15 cellular contexts compared by ENCODE assay signal in the genomic region with DNA sequence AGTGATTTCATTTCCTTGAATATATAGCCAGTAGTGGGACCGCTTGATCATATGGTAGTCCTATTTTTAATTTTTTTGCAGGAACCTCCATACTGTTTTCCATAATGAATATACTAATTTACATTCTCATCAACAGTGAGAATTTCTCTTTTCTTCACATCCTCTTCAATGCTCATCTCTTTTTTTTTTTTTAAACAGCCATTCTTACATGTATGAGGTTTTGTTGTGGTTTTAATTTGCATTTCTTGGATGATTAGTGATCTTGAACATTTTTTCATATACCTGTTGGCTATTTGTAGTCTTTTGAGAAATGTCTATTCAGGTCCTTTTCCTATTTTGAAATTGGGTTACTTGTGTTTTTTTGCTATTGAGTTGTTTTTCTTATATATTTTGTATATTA.
A peak's percentile ranks its signal among the peaks of the same experiment; 100 is the strongest.
DNase-seq lines count a peak whose midpoint lies in the region; ATAC-seq and TF ChIP-seq lines count a peak whose summit lies in the region.
"Had no signal": no experiment of that assay in that cellular context is flagged by ENCODE, and none has a peak within 500 bp of the region (broad histone marks: within the 10 kb centered on the region; RNA-seq: fewer than 3 reads in every experiment).

No MANE protein-coding gene starts in this region.

- H3K27me3 Mint-ChIP-seq in endothelial cell (ENCODE audit: unreplicated experiment): peaks cover 1% of the 10 kb centered on the region
- H3K27me3 Mint-ChIP-seq: activated naive CD8-positive, alpha-beta T cell treated with anti-CD3 and anti-CD28 coated beads, Interleukin-2, amount 10 ng/mL, durations not matched to agents 7 days and 5 days; CD4-positive, alpha-beta memory T cell had no signal

- H3K4me1 ChIP-seq in trophoblast cell (ENCODE audit: control insufficient read depth in 1 of 2, insufficient read depth in 2 of 2, low read length in 2 of 2): peaks cover 4 to 7% of the 10 kb centered on the region in 2 experiments

- H3K14ac ChIP-seq in trophoblast cell (ENCODE audit: low read length): no peak overlapping the region

- H3K4me3 ChIP-seq in SU-DHL-6 (ENCODE audit: insufficient read depth, low read length, poor library complexity, severe bottlenecking) (no peak overlapping the region), trophoblast cell (ENCODE audit: low read depth, low read length) (no peak overlapping the region)
- H3K4me3 ChIP-seq: GM23338, neural progenitor cell had no signal

- H3K36me3 ChIP-seq in SU-DHL-6 (ENCODE audit: low read length): no peaks in the 10 kb centered on the region
- H3K36me3 ChIP-seq in trophoblast cell (ENCODE audit: control insufficient read depth in 1 of 2, insufficient read depth in 2 of 2, low read length in 2 of 2): no peaks in the 10 kb centered on the region
- H3K36me3 ChIP-seq: neural progenitor cell had no signal

- H3K23ac ChIP-seq in trophoblast cell (ENCODE audit: low read length): no peak overlapping the region

- H3K27ac Mint-ChIP-seq in endothelial cell (ENCODE audit: unreplicated experiment): no peak overlapping the region
- H3K27ac Mint-ChIP-seq: activated naive CD8-positive, alpha-beta T cell treated with anti-CD3 and anti-CD28 coated beads, Interleukin-2, amount 10 ng/mL, durations not matched to agents 7 days and 5 days; CD4-positive, alpha-beta memory T cell; GM23338; neural progenitor cell had no signal

- H4K91ac ChIP-seq in trophoblast cell (ENCODE audit: low read depth, low read length): no peak overlapping the region

- no peaks in the 10 kb centered on the region for H3K79me2 ChIP-seq in SU-DHL-6 (ENCODE audit: insufficient read depth, low read length)
- H3K79me2 ChIP-seq in trophoblast cell (ENCODE audit: control insufficient read depth, insufficient read depth, low read length, poor library complexity): peaks cover 6% of the 10 kb centered on the region

- DNase-seq in endothelial cell (ENCODE audit: low spot score) (no peak), trophoblast cell (no peak), NCI-H2029 treated with DMSO at 0.1 percent for 48 hours (lab: John Stamatoyannopoulos, UW) (no peak), hypothalamus (lab: John Stamatoyannopoulos, UW) (no peak)
- DNase-seq: activated naive CD8-positive, alpha-beta T cell treated with anti-CD3 and anti-CD28 coated beads, Interleukin-2, amount 10 ng/mL, durations not matched to agents 7 days and 5 days; CD4-positive, alpha-beta memory T cell; NCI-H1105; NCI-H446 treated with DMSO at 0.1 percent for 48 hours; RPMI8226 had no signal

- no peak overlapping the region for H2BK12ac ChIP-seq in trophoblast cell (ENCODE audit: low read length)

- no peak overlapping the region for H2BK120ac ChIP-seq in trophoblast cell (ENCODE audit: insufficient read depth, low read length, poor library complexity)

- 0 out of 2 replicates have a peak, but pooled peaks cover 3% of the 10 kb centered on the region for H3K27me3 ChIP-seq in SU-DHL-6 (ENCODE audit: low read length)
- H3K27me3 ChIP-seq in trophoblast cell (ENCODE audit: insufficient read depth, low read length): no peaks in the 10 kb centered on the region
- H3K27me3 ChIP-seq: neural progenitor cell had no signal

- peak; percentile 68 for ATAC-seq in GM19035 (IDR thresholded peaks at IDR 0.05; ENCODE audit: unreplicated experiment)
- peak; percentile 72 for ATAC-seq in GM21723 (IDR thresholded peaks at IDR 0.05; ENCODE audit: unreplicated experiment)
- ATAC-seq in HG03095 (IDR thresholded peaks at IDR 0.05; ENCODE audit: unreplicated experiment): peak; percentile 58
- ATAC-seq: GM23338 had no signal

- no peak overlapping the region for H2AK5ac ChIP-seq in trophoblast cell (ENCODE audit: low read length)

- no peak overlapping the region for H2AFZ ChIP-seq in SU-DHL-6 (ENCODE audit: low read depth, low read length, severe bottlenecking)
- H2AFZ ChIP-seq in trophoblast cell (ENCODE audit: insufficient read depth, low read length, poor library complexity): no peak overlapping the region
- H2AFZ ChIP-seq: GM23338, neural progenitor cell had no signal

- no peaks in the 10 kb centered on the region for H3K79me1 ChIP-seq in trophoblast cell (ENCODE audit: low read length)

- no peaks in the 10 kb centered on the region for H3K9me3 Mint-ChIP-seq in endothelial cell (ENCODE audit: unreplicated experiment)
- H3K9me3 Mint-ChIP-seq: activated naive CD8-positive, alpha-beta T cell treated with anti-CD3 and anti-CD28 coated beads, Interleukin-2, amount 10 ng/mL, durations not matched to agents 7 days and 5 days; CD4-positive, alpha-beta memory T cell; GM23338 had no signal

- H3K4me1 Mint-ChIP-seq in endothelial cell (ENCODE audit: unreplicated experiment): peaks cover 62% of the 10 kb centered on the region

- no peak overlapping the region for H2BK5ac ChIP-seq in trophoblast cell (ENCODE audit: low read depth, low read length, poor library complexity)

- H4K20me1 ChIP-seq in SU-DHL-6 (ENCODE audit: low read depth, low read length): 0 out of 2 replicates have a peak, but pooled peaks cover 1% of the 10 kb centered on the region

- H3K9ac ChIP-seq in SU-DHL-6 (ENCODE audit: low read length) (no peak overlapping the region), trophoblast cell (ENCODE audit: low read length) (no peak overlapping the region)
- H3K9ac ChIP-seq: neural progenitor cell had no signal

- no peak overlapping the region for H4K12ac ChIP-seq in trophoblast cell (ENCODE audit: low read depth, low read length)

- TF ChIP-seq CTCF in SU-DHL-6 (IDR thresholded peaks at IDR 0.05; ENCODE audit: insufficient read depth, low read length, poor library complexity, severe bottlenecking) (no peak), endothelial cell (IDR thresholded peaks at IDR 0.05; ENCODE audit: unreplicated experiment) (no peak)

- H3F3A ChIP-seq in SU-DHL-6 (ENCODE audit: insufficient read depth): no peaks in the 10 kb centered on the region

- H3K18ac ChIP-seq in trophoblast cell (ENCODE audit: low read length): no peak overlapping the region

- H4K8ac ChIP-seq in trophoblast cell (ENCODE audit: low read depth, low read length): no peak overlapping the region

- H3K9me2 ChIP-seq in SU-DHL-6 (replicated peaks; ENCODE audit: insufficient read depth, low read length): no peaks in the 10 kb centered on the region

- WGBS in trophoblast cell (ENCODE audit: extremely low coverage, insufficient coverage, insufficient read length): no CpG with 5 or more reads among the region's 1 CpG

- H3K4ac ChIP-seq in trophoblast cell (ENCODE audit: low read depth, low read length): no peak overlapping the region

- no peaks in the 10 kb centered on the region for H3K9me3 ChIP-seq in SU-DHL-6 (ENCODE audit: insufficient read depth, low read length)
- H3K9me3 ChIP-seq in trophoblast cell (ENCODE audit: insufficient read depth, low read depth, low read length): no peaks in the 10 kb centered on the region

- no peak overlapping the region for H3K27ac ChIP-seq in SU-DHL-6 (ENCODE audit: low read depth, low read length)
- no peak overlapping the region for H3K27ac ChIP-seq in trophoblast cell (ENCODE audit: low read depth, low read length)
- H3K27ac ChIP-seq: neural progenitor cell had no signal

- no peak overlapping the region for H3K4me3 Mint-ChIP-seq in endothelial cell (ENCODE audit: unreplicated experiment)
- H3K4me3 Mint-ChIP-seq: activated naive CD8-positive, alpha-beta T cell treated with anti-CD3 and anti-CD28 coated beads, Interleukin-2, amount 10 ng/mL, durations not matched to agents 7 days and 5 days; CD4-positive, alpha-beta memory T cell; GM23338; neural progenitor cell had no signal

- no peaks in the 10 kb centered on the region for H3K36me3 Mint-ChIP-seq in endothelial cell (ENCODE audit: low read depth, unreplicated experiment)
- H3K36me3 Mint-ChIP-seq: CD4-positive, alpha-beta memory T cell had no signal

- H3K4me2 ChIP-seq in SU-DHL-6 (ENCODE audit: low read depth, low read length, poor library complexity, severe bottlenecking): peak overlapping the region; percentile 7
- no peak overlapping the region for H3K4me2 ChIP-seq in trophoblast cell (ENCODE audit: low read length)
- H3K4me2 ChIP-seq: GM23338, neural progenitor cell had no signal
